Comparison of ENCODE assay signal across 11 cellular contexts in genomic region chr10:10833955-10834354, GRCh38.
"Had no signal": no experiment of that assay in that cellular context is flagged by ENCODE, and none has a peak within 500 bp of the region (broad histone marks: within the 10 kb centered on the region; RNA-seq: fewer than 3 reads in every experiment).

No MANE protein-coding gene starts in this region.

- H3K9me3 ChIP-seq: HAP-1 had no signal

- H3K4me3 ChIP-seq: GM23248, GM23338, HAP-1 had no signal

- DNase-seq: GM23248, GOT3, H7, H9, HCEC 1CT, HFFc6 had no signal

- H3K27ac Mint-ChIP-seq: GM23338, H9, HFFc6 had no signal

- H2AFZ ChIP-seq: GM23248, GM23338 had no signal

- H3K4me3 Mint-ChIP-seq: GM23338, H9, HFFc6 had no signal

- FAIRE-seq: H1, H54 had no signal

- H3K36me3 ChIP-seq: HAP-1 had no signal

- H3K4me1 Mint-ChIP-seq: GM23338, H9 had no signal

- H3K9ac ChIP-seq: GM23248 had no signal

- H3K27ac ChIP-seq: GM23248 had no signal

- H3K4me1 ChIP-seq: HAP-1 had no signal

- H3K4me2 ChIP-seq: GM23338 had no signal

- ATAC-seq: GM23338, HCT116 had no signal
